Comparison of ENCODE assay signal across 19 cellular contexts in genomic region chr7:147279516-147279915, GRCh38.
DNase-seq lines count a peak whose midpoint lies in the region; ATAC-seq and TF ChIP-seq lines count a peak whose summit lies in the region.
"Had no signal": no experiment of that assay in that cellular context is flagged by ENCODE, and none has a peak within 500 bp of the region (broad histone marks: within the 10 kb centered on the region; RNA-seq: fewer than 3 reads in every experiment).

No MANE protein-coding gene starts in this region.

- no peak overlapping the region for H3K4me3 ChIP-seq in osteoblast (ENCODE audit: insufficient read depth, low read length)
- H3K4me3 ChIP-seq in mesenchymal stem cell (ENCODE audit: insufficient read depth in 1 of 2, low read depth in 1 of 2, low read length in 2 of 2) = no peak overlapping the region
- no peak overlapping the region for H3K4me3 ChIP-seq in right cardiac atrium (ENCODE audit: low read length)
- H3K4me3 ChIP-seq: left lung, SJSA1 had no signal

- no peak for TF ChIP-seq CTCF in osteoblast (IDR thresholded peaks at IDR 0.05; ENCODE audit: extremely low read depth, low read depth, low read length)

- ATAC-seq in right cardiac atrium = no peak
- ATAC-seq in GM18870 (IDR thresholded peaks at IDR 0.05; ENCODE audit: unreplicated experiment) = no peak
- ATAC-seq: left lung; natural killer cell treated with Interleukin-12 subunit alpha and Interleukin-12 subunit beta and Interleukin-15 and Interleukin-18, amount 100 ng/mL, for 72 hours; stimulated activated naive CD8-positive, alpha-beta T cell treated with anti-CD3 and anti-CD28 coated beads, Interleukin-15, amount 100 ng/mL, for 72 hours had no signal

- no peaks in the 10 kb centered on the region for H3K36me3 ChIP-seq in osteoblast (ENCODE audit: insufficient read depth, low read length)
- no peaks in the 10 kb centered on the region for H3K36me3 ChIP-seq in mesenchymal stem cell (ENCODE audit: control insufficient read depth in 1 of 2, insufficient read depth in 2 of 2, low read depth in 1 of 2, low read length in 2 of 2)
- H3K36me3 ChIP-seq: brain microvascular endothelial cell, left lung, SJSA1 had no signal

- no peaks in the 10 kb centered on the region for H4K20me1 ChIP-seq in osteoblast (ENCODE audit: insufficient read depth, low read length)

- H3K27me3 ChIP-seq in osteoblast (ENCODE audit: insufficient read depth, low read length) (no peaks in the 10 kb centered on the region), mesenchymal stem cell (ENCODE audit: control insufficient read depth in 1 of 2, insufficient read depth in 1 of 2, low read length in 2 of 2) (no peaks in the 10 kb centered on the region), right cardiac atrium (ENCODE audit: control insufficient read depth, insufficient read depth) (no peaks in the 10 kb centered on the region)
- H3K27me3 ChIP-seq: brain microvascular endothelial cell, left lung, SJSA1 had no signal

- H3K4ac ChIP-seq in mesenchymal stem cell (ENCODE audit: low read depth in 1 of 2, low read length in 2 of 2) = no peak overlapping the region

- H2BK5ac ChIP-seq in mesenchymal stem cell (ENCODE audit: low read depth, low read length, poor library complexity, severe bottlenecking) = no peak overlapping the region

- no peak overlapping the region for H2BK15ac ChIP-seq in mesenchymal stem cell (ENCODE audit: low read depth, poor library complexity, severe bottlenecking)

- H3K4me1 ChIP-seq in osteoblast (ENCODE audit: insufficient read depth, low read length) (no peaks in the 10 kb centered on the region), mesenchymal stem cell (ENCODE audit: control insufficient read depth, insufficient read depth, low read depth, low read length) (no peaks in the 10 kb centered on the region), right cardiac atrium (ENCODE audit: control insufficient read depth, insufficient read depth, low read length) (no peaks in the 10 kb centered on the region)
- H3K4me1 ChIP-seq: left lung, SJSA1 had no signal

- H3K9me3 ChIP-seq in osteoblast (ENCODE audit: low read depth, low read length) = no peaks in the 10 kb centered on the region
- H3K9me3 ChIP-seq in mesenchymal stem cell (ENCODE audit: control insufficient read depth, low read length) = peaks cover 15% of the 10 kb centered on the region
- no peaks in the 10 kb centered on the region for H3K9me3 ChIP-seq in right cardiac atrium (ENCODE audit: control insufficient read depth, low read length)
- H3K9me3 ChIP-seq: SJSA1 had no signal

- no peak overlapping the region for H4K8ac ChIP-seq in mesenchymal stem cell (ENCODE audit: low read length)

- H3K9ac ChIP-seq in mesenchymal stem cell (ENCODE audit: low read length) = no peak overlapping the region

- H2BK120ac ChIP-seq in mesenchymal stem cell (ENCODE audit: low read depth, low read length) = no peak overlapping the region

- no peak overlapping the region for H4K91ac ChIP-seq in mesenchymal stem cell (ENCODE audit: low read length)

- H3K27ac ChIP-seq in osteoblast (ENCODE audit: low read depth, low read length) (no peak overlapping the region), mesenchymal stem cell (ENCODE audit: low read length, poor library complexity, severe bottlenecking) (no peak overlapping the region), right cardiac atrium (ENCODE audit: low read length) (no peak overlapping the region)
- H3K27ac ChIP-seq: brain microvascular endothelial cell, left lung, SJSA1 had no signal

- H3K23ac ChIP-seq in mesenchymal stem cell (ENCODE audit: low read length in 2 of 2) = no peak overlapping the region

- no peak overlapping the region for H2AK5ac ChIP-seq in mesenchymal stem cell (ENCODE audit: low read length, severe bottlenecking)

- H3K4me2 ChIP-seq in osteoblast (ENCODE audit: insufficient read depth, low read length) (no peak overlapping the region), mesenchymal stem cell (ENCODE audit: low read length, poor library complexity, severe bottlenecking) (no peak overlapping the region)

- 83% methylated on average over 4 of the region's 4 CpGs for WGBS in mesenchymal stem cell
- 72% methylated on average over 4 of the region's 4 CpGs for WGBS in right cardiac atrium

- no peaks in the 10 kb centered on the region for H3K79me2 ChIP-seq in osteoblast (ENCODE audit: insufficient read depth, low read length)

- intact Hi-C loops in right cardiac atrium (cut with DNase I) = no loop called here

- no peak overlapping the region for H2BK12ac ChIP-seq in mesenchymal stem cell (ENCODE audit: low read length in 2 of 2)

- no peaks in the 10 kb centered on the region for H3K79me1 ChIP-seq in mesenchymal stem cell (replicated peaks; ENCODE audit: low read length, poor library complexity, severe bottlenecking)

- H2AFZ ChIP-seq in osteoblast (ENCODE audit: low read length) (peak overlapping the region; percentile 3), mesenchymal stem cell (ENCODE audit: low read depth, low read length) (no peak overlapping the region)

- no peak overlapping the region for H3K18ac ChIP-seq in mesenchymal stem cell (ENCODE audit: low read depth in 1 of 2, low read length in 2 of 2)

- H3K14ac ChIP-seq in mesenchymal stem cell (ENCODE audit: low read length in 2 of 2) = no peak overlapping the region

- DNase-seq in NCI-H1092 treated with DMSO at 0.1 percent for 48 hours (lab: John Stamatoyannopoulos, UW) (peak; percentile 87), NCI-H1092 (lab: John Stamatoyannopoulos, UW) (no peak), NCI-H2081 treated with DMSO at 0.1 percent for 48 hours (lab: John Stamatoyannopoulos, UW) (peak; percentile 64), SHP77 treated with DMSO at 0.1 percent for 48 hours (lab: John Stamatoyannopoulos, UW) (peak; percentile 33), osteoblast (ENCODE audit: insufficient read length, low spot score, missing footprints) (no peak), mesenchymal stem cell (no peak), right cardiac atrium (no peak)
- DNase-seq: 8988T; activated CD4-positive, alpha-beta T cell treated with anti-CD3 and anti-CD28 coated beads for 48 hours; brain microvascular endothelial cell; cortex of kidney; left lung; NCI-H526; stimulated activated CD4-positive, alpha-beta T cell treated with anti-CD3 and anti-CD28 coated beads, Interleukin-4, amount 100 ng/mL, for 4 hours; stimulated activated naive CD8-positive, alpha-beta T cell treated with anti-CD3 and anti-CD28 coated beads, Interleukin-15, amount 100 ng/mL, for 72 hours; trophoblast cell had no signal

Comparison
In these comparisons a context has a peak if more than half of its experiments do, and no peak if none do; other contexts are left out.
1. DNase-seq: peak in NCI-H1092 treated with DMSO at 0.1 percent for 48 hours (single experiment), NCI-H2081 treated with DMSO at 0.1 percent for 48 hours (single experiment) and SHP77 treated with DMSO at 0.1 percent for 48 hours (single experiment); none in NCI-H1092 (single experiment), osteoblast (single experiment), mesenchymal stem cell (single experiment) and right cardiac atrium (0 of 3).